ENCODE assay signal across 8 cellular contexts in the genomic region with DNA sequence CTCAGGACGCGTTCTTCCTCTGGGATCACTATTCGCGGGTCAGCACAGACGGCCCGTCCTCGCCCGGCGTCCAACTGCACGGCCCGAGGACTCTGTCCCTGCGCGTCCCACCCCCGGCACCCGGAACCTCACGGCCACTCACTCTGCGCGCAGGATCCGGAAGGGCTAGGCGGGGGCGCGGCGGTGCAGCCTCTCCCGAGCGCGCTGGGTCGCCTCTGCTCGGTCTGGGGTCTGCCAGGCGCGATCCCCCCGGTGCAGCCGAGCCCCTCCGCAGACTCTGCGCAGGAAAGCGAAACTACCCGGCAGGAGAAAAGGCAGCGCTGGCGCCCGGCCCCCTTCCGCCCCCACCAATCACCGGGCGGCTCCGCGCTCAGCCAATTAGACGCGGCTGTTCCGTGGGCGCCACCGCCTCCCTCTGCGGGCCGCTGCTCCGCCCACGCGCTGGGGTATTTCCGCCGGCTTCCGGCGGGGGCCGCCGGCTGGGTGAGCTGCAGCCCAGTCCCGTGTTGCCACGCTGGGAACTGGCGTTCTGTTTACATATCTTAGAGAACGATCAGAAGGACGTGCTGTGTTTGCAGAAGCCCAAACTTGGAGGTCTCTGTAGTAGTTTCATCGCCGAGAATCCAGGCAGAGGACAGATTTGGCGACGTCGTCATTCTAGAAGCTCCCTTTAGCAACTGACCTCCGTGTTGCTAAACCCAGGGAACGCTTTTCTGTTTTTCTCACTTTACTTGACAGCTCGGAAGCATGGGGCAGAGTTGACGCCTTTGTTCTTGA. TPM values are rescaled to one million over a fixed set of nuclear protein-coding genes. Genes with fewer than 3 reads are reported as not detected.
DNase-seq lines count a peak whose midpoint lies in the region; ATAC-seq and TF ChIP-seq lines count a peak whose summit lies in the region.

A gene (minus strand): TSS at position 296 of the 777 bp plus-strand sequence. CDS start 4,168 bp downstream, outside the sequence.

- H3K9me3 ChIP-seq in HUES64 (ENCODE audit: insufficient read depth, low read depth, low read length): no peaks in the 10 kb centered on the region; the same call in 1 of the 2 replicates
- H3K9me3 ChIP-seq in OCI-LY3 (ENCODE audit: insufficient read depth, low read length): no peaks in the 10 kb centered on the region

- H3K4me2 ChIP-seq in OCI-LY3 (ENCODE audit: low read length): peak within 1 kb of the TSS; percentile 99

- peak; percentile 83 for ATAC-seq in GM21515 (IDR thresholded peaks at IDR 0.05; ENCODE audit: unreplicated experiment)

- peak within 1 kb of the TSS; percentile 93 for H2AFZ ChIP-seq in OCI-LY3 (ENCODE audit: low read depth, low read length)

- H3K4me3 ChIP-seq in HUES64 (ENCODE audit: low read length) (peak within 1 kb of the TSS; percentile 92), OCI-LY3 (ENCODE audit: low read length) (peak within 1 kb of the TSS; percentile 99), epithelial cell of proximal tubule (ENCODE audit: low read depth, low read length) (peak within 1 kb of the TSS; percentile 95)

- H3K9ac ChIP-seq in HUES64 (ENCODE audit: low read depth, low read length) (peak within 1 kb of the TSS; percentile 74), OCI-LY3 (ENCODE audit: low read length) (peak within 1 kb of the TSS; percentile 85)

- 1% methylated on average over 74 of the region's 74 CpGs for WGBS in HUES64

- no peaks in the 10 kb centered on the region for H4K20me1 ChIP-seq in OCI-LY3 (ENCODE audit: insufficient read depth, low read length)

- H3K27me3 ChIP-seq in HUES64 (ENCODE audit: insufficient read depth, low read length): peaks cover 43% of the 10 kb centered on the region
- no peaks in the 10 kb centered on the region for H3K27me3 ChIP-seq in OCI-LY3 (ENCODE audit: low read depth, low read length)

- H3K36me3 ChIP-seq in HUES64 (ENCODE audit: insufficient read depth, low read length) (peaks cover 16% of the 10 kb centered on the region), OCI-LY3 (replicated peaks; ENCODE audit: low read depth, low read length) (peaks cover 11% of the 10 kb centered on the region)

- H3K4me1 ChIP-seq in HUES64 (ENCODE audit: insufficient read depth, low read length) (peaks cover 5% of the 10 kb centered on the region; the same call in 1 of the 2 replicates), OCI-LY3 (ENCODE audit: low read length) (peaks cover 27% of the 10 kb centered on the region)

- DNase-seq in DMS 273 treated with DMSO at 0.1 percent for 48 hours (lab: John Stamatoyannopoulos, UW): peak; percentile 81
- peak; percentile 96 for DNase-seq in activated T-cell treated with anti-CD3 and anti-CD28 coated beads for 1 hour (ENCODE audit: low read depth)
- DNase-seq in epithelial cell of proximal tubule (ENCODE audit: low read depth): no peak
- peak; percentile 93 for DNase-seq in mucosa of gallbladder (ENCODE audit: low spot score)
- DNase-seq in stimulated activated CD8-positive, alpha-beta memory T cell treated with anti-CD3 and anti-CD28 coated beads, Interleukin-4, amount 100 ng/mL, for 24 hours (ENCODE audit: low read depth): peak; percentile 94

- no peak for TF ChIP-seq CTCF in OCI-LY3 (IDR thresholded peaks at IDR 0.05; ENCODE audit: low read depth, low read length)
- no peak for TF ChIP-seq CTCF in epithelial cell of proximal tubule (conservative IDR thresholded peaks at IDR 0.05; ENCODE audit: low read depth, low read length)

- H3K27ac ChIP-seq in HUES64 (ENCODE audit: low read depth, low read length): peak within 1 kb of the TSS; percentile 67; the same call in 1 of the 2 replicates
- H3K27ac ChIP-seq in OCI-LY3 (ENCODE audit: low read length): peak within 1 kb of the TSS; percentile 67

- peaks cover 17% of the 10 kb centered on the region for H3K79me2 ChIP-seq in OCI-LY3 (ENCODE audit: low read length)

RNA-seq across cellular contexts. Expression of the gene that starts here (rescaled TPM):
- 32.8 TPM for polyA plus RNA-seq in HUES64 (2013, experiment 1 of 2)
- polyA plus RNA-seq in HUES64 (2013, experiment 2 of 2): 37.5 TPM
- total RNA-seq in epithelial cell of proximal tubule: 50.5 and 86.9 TPM in 2 replicates
- 68.6 TPM for total RNA-seq in mucosa of gallbladder
